In genomic region chr20:24617080-24617432, GRCh38 we compare ENCODE assay signal across 1 cellular context.
TF ChIP-seq lines count a peak whose summit lies in the region.

No MANE protein-coding gene starts in this region.

TF ChIP-seq in H1, 55 proteins besides CTCF, POLR2A, EP300 and RAD21 (continued from another document):
- TF ChIP-seq MAFK (IDR thresholded peaks at IDR 0.05; ENCODE audit: low read depth, low read length) (no peak), NANOG (IDR thresholded peaks at IDR 0.05; ENCODE audit: insufficient read depth, low read depth, low read length, poor library complexity, severe bottlenecking) (no peak), RBBP5 (IDR thresholded peaks at IDR 0.05; ENCODE audit: borderline replicate concordance, low read depth, low read length) (no peak), ATF3 (IDR thresholded peaks at IDR 0.05; ENCODE audit: insufficient read depth, low read depth, low read length) (no peak), YY1 (IDR thresholded peaks at IDR 0.05; ENCODE audit: low read depth, low read length) (no peak), MAX (IDR thresholded peaks at IDR 0.05) (no peak), SRF (IDR thresholded peaks at IDR 0.05; ENCODE audit: low read depth, low read length) (no peak), CREB1 (IDR thresholded peaks at IDR 0.05) (no peak), TCF12 (IDR thresholded peaks at IDR 0.05; ENCODE audit: low read depth, low read length) (no peak), KDM1A (IDR thresholded peaks at IDR 0.05; ENCODE audit: borderline replicate concordance, low read length) (no peak), KDM4A (IDR thresholded peaks at IDR 0.05; ENCODE audit: low read depth, low read length, severe bottlenecking) (no peak)
TF ChIP-seq in H1: peak in this region for 0.
